Comparison of ENCODE assay signal across 8 cellular contexts in genomic region chr14:68824517-68825347, GRCh38. TPM values are rescaled to one million over a fixed set of nuclear protein-coding genes. Genes with fewer than 3 reads are reported as not detected.
DNase-seq lines count a peak whose midpoint lies in the region; ATAC-seq and TF ChIP-seq lines count a peak whose summit lies in the region.

No MANE protein-coding gene starts in this region.

- no peaks in the 10 kb centered on the region for H3K9me3 ChIP-seq in HEK293 (ENCODE audit: control insufficient read depth, insufficient read depth, low read depth, low read length)
- no peaks in the 10 kb centered on the region for H3K9me3 ChIP-seq in Peyer's patch
- H3K9me3 ChIP-seq in left lung = no peaks in the 10 kb centered on the region
- no peaks in the 10 kb centered on the region for H3K9me3 ChIP-seq in subcutaneous abdominal adipose tissue (ENCODE audit: control insufficient read depth in 5 of 5, low read length in 5 of 5)

- H3K4me3 ChIP-seq in HEK293 (ENCODE audit: low read depth, low read length) (no peak overlapping the region), Peyer's patch (no peak overlapping the region), left lung (no peak overlapping the region), subcutaneous abdominal adipose tissue (ENCODE audit: low read depth in 1 of 5, low read length in 5 of 5) (peak overlapping the region; percentile 8 to 45 (median 37))

- H3K27ac Mint-ChIP-seq in chondrocyte (ENCODE audit: unreplicated experiment) = no peak overlapping the region

- peaks cover 7% of the 10 kb centered on the region for H3K36me3 Mint-ChIP-seq in chondrocyte (ENCODE audit: low read depth)

- H3K4me1 Mint-ChIP-seq in chondrocyte (ENCODE audit: low read depth) = peaks cover 8% of the 10 kb centered on the region

- intact Hi-C loops in left lung (cut with DNase I) = no loop called here

- TF ChIP-seq POLR2A in Peyer's patch (IDR thresholded peaks at IDR 0.05) = no peak

- H3K27ac ChIP-seq in HEK293 (ENCODE audit: extremely low read depth, low read depth, low read length) (no peak overlapping the region; the same call in 1 of the 2 replicates), Peyer's patch (no peak overlapping the region), left lung (no peak overlapping the region), subcutaneous abdominal adipose tissue (ENCODE audit: low read depth, low read length) (no peak overlapping the region)

- no peaks in the 10 kb centered on the region for H3K27me3 ChIP-seq in Peyer's patch
- no peaks in the 10 kb centered on the region for H3K27me3 ChIP-seq in left lung
- no peaks in the 10 kb centered on the region for H3K27me3 ChIP-seq in subcutaneous abdominal adipose tissue (ENCODE audit: control insufficient read depth in 5 of 5, insufficient read depth in 4 of 5, low read length in 5 of 5)

- peak; percentile 98 for ATAC-seq in left lung
- no peak for ATAC-seq in GM18870 (IDR thresholded peaks at IDR 0.05; ENCODE audit: unreplicated experiment)
- ATAC-seq in HG03469 (IDR thresholded peaks at IDR 0.05; ENCODE audit: unreplicated experiment) = no peak

- no peaks in the 10 kb centered on the region for H3K9me3 Mint-ChIP-seq in chondrocyte (ENCODE audit: low read depth)

- H3K4me1 ChIP-seq in HEK293 (ENCODE audit: control insufficient read depth, insufficient read depth, low read length) = peaks cover 2% of the 10 kb centered on the region; the same call in 1 of the 2 replicates
- peaks cover 0 to 18% (median 9%) of the 10 kb centered on the region in 4 donors for H3K4me1 ChIP-seq in Peyer's patch
- H3K4me1 ChIP-seq in left lung = peaks cover 2 to 9% of the 10 kb centered on the region in 2 donors
- H3K4me1 ChIP-seq in subcutaneous abdominal adipose tissue (ENCODE audit: control insufficient read depth in 5 of 5, insufficient read depth in 5 of 5, low read length in 5 of 5) = peaks cover 0 to 9% (median 7%) of the 10 kb centered on the region in 5 donors

- CTCF ChIA-PET in HEK293 (lab: Yijun Ruan, JAX) = interaction anchor here (0.6 to 8.3 kb wide), 23 partner anchors 8 to 1403 kb away, joined by 3 to 45 read pairs (median 4); no protein-coding TSS in a partner anchor

- H3K9ac ChIP-seq in subcutaneous abdominal adipose tissue (ENCODE audit: low read length in 5 of 5) = no peak overlapping the region

- peak; percentile 75; the same call in 1 of the 2 replicates for TF ChIP-seq CTCF in HEK293 (tag by site-specific recombination; IDR thresholded peaks at IDR 0.05)
- TF ChIP-seq CTCF in Peyer's patch (IDR thresholded peaks at IDR 0.05) = peak; percentile 39 to 83 (median 75)
- TF ChIP-seq CTCF in chondrocyte (IDR thresholded peaks at IDR 0.05) = peak; percentile 88
- TF ChIP-seq CTCF in left lung (IDR thresholded peaks at IDR 0.05) = peak; percentile 89 to 91

- no peaks in the 10 kb centered on the region for H3K27me3 Mint-ChIP-seq in chondrocyte (ENCODE audit: low read depth)

- DNase-seq in DMS 273 treated with DMSO at 0.1 percent for 48 hours (lab: John Stamatoyannopoulos, UW) (peak; percentile 9), Peyer's patch (peak; percentile 61 to 90 (median 86)), chondrocyte (ENCODE audit: low spot score) (no peak), left lung (peak; percentile 85 to 94)

- no peak overlapping the region for H3K4me3 Mint-ChIP-seq in chondrocyte (ENCODE audit: unreplicated experiment)

- POLR2A ChIA-PET in HEK293 (lab: Yijun Ruan, JAX) = interaction anchor here (0.6 kb wide), 2 partner anchors 880 to 1293 kb away, joined by 5 to 6 read pairs; no protein-coding TSS in a partner anchor

- H3K36me3 ChIP-seq in HEK293 (ENCODE audit: control insufficient read depth in 2 of 2, insufficient read depth in 1 of 2, low read length in 2 of 2) = no peaks in the 10 kb centered on the region
- H3K36me3 ChIP-seq in Peyer's patch = no peaks in the 10 kb centered on the region
- H3K36me3 ChIP-seq in left lung = no peaks in the 10 kb centered on the region
- no peaks in the 10 kb centered on the region for H3K36me3 ChIP-seq in subcutaneous abdominal adipose tissue (ENCODE audit: control insufficient read depth in 5 of 5, insufficient read depth in 5 of 5, low read length in 5 of 5)

TF ChIP-seq in HEK293, 187 proteins besides CTCF, POLR2A, EP300 and RAD21 (continues in another document):
- TF ChIP-seq ZNF416 (tag by site-specific recombination; IDR thresholded peaks at IDR 0.05) = no peak
- TF ChIP-seq ZBTB8A (tag by site-specific recombination; IDR thresholded peaks at IDR 0.05) = no peak
- no peak for TF ChIP-seq ZNF175 (tag by site-specific recombination; IDR thresholded peaks at IDR 0.05)
- 0 out of 2 replicates have a peak, but pooled peaks have one; percentile 61 for TF ChIP-seq REPIN1 (tag by site-specific recombination; IDR thresholded peaks at IDR 0.05; ENCODE audit: low read depth)
- TF ChIP-seq GLIS2 (tag by site-specific recombination; IDR thresholded peaks at IDR 0.05) = no peak
- 0 out of 2 replicates have a peak, but pooled peaks have one; percentile 20 for TF ChIP-seq ZEB2 (tag by site-specific recombination; IDR thresholded peaks at IDR 0.05)
- TF ChIP-seq PRDM10 (tag by site-specific recombination; IDR thresholded peaks at IDR 0.05) = 0 out of 2 replicates have a peak, but pooled peaks have one; percentile 17
- TF ChIP-seq ZNF302 (tag by site-specific recombination; IDR thresholded peaks at IDR 0.05; ENCODE audit: low read depth) = no peak
- TF ChIP-seq SP7 (tag by site-specific recombination; IDR thresholded peaks at IDR 0.05) = peak; percentile 37; the same call in 1 of the 2 replicates
- TF ChIP-seq ZNF776 (tag by site-specific recombination; IDR thresholded peaks at IDR 0.05; ENCODE audit: borderline replicate concordance) = no peak
- TF ChIP-seq ZNF18 (tag by site-specific recombination; IDR thresholded peaks at IDR 0.05) = no peak
- TF ChIP-seq ZNF600 (tag by site-specific recombination; IDR thresholded peaks at IDR 0.05) = peak; percentile 71
- no peak for TF ChIP-seq ZNF132 (tag by site-specific recombination; IDR thresholded peaks at IDR 0.05; ENCODE audit: borderline replicate concordance)
- no peak for TF ChIP-seq ZNF362 (tag by site-specific recombination; IDR thresholded peaks at IDR 0.05)

RNA-seq across cellular contexts. Expression of gene ZFP36L1, which starts 31.9 kb away (rescaled TPM):
- 100 to 1,000 TPM in 3 of 4 donors, 10 to 100 TPM in 1; 78.8 to 321 (median 195) TPM for total RNA-seq in Peyer's patch
- total RNA-seq in chondrocyte = 82.5 to 195 TPM (median 180 TPM) in 3 replicates
- total RNA-seq in left lung = 100 to 1,000 TPM; 292 to 395 TPM

Comparison
In these comparisons a context has a peak if more than half of its experiments do, and no peak if none do; other contexts are left out.
1. H3K4me3 ChIP-seq: peak in subcutaneous abdominal adipose tissue (5 of 5); none in HEK293 (single experiment), Peyer's patch (0 of 4) and left lung (0 of 2).
2. Peak in every context shown above with its lines, with median percentiles within 50 percentile points of each other: CTCF ChIP-seq.